ENCODE assay signal across 29 cellular contexts in the genomic region with DNA sequence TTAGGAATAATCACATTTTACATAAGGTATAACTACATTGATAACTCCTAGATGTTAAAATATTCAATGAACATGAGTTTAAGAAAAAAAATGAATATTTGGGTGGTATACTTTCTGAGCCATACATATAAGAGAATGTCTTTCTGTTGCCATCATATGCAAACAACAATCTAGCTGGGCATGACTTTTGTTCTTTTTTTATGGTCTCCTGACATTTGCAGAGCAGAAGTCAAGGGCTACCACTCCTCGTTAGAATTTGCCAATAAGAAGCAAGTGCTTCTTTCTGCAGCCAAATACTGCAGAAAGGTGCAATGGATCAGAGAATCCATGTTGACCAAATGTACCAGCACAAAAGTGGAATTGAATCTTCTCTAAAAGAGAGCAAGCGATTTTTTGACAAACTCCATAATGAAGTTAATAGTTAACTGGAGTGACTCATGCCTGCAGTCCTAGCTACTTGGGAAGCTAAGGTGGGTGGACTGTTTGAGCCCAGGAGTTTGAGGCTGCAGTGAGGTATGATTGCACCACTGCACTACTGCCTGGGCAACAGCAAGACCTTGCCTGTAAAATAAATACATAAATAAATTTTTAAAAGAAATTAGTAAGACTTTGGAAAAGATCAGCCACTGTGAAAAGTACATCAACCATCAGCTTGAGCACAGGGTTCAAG. TPM values are rescaled to one million over a fixed set of nuclear protein-coding genes. Genes with fewer than 3 reads are reported as not detected.
DNase-seq lines count a peak whose midpoint lies in the region; TF ChIP-seq lines count a peak whose summit lies in the region.
"Had no signal": no experiment of that assay in that cellular context is flagged by ENCODE, and none has a peak within 500 bp of the region (broad histone marks: within the 10 kb centered on the region; RNA-seq: fewer than 3 reads in every experiment).

No MANE protein-coding gene starts in this region.

- WGBS in liver = 34% methylated on average over 2 of the region's 2 CpGs

- intact Hi-C loops in activated T-helper 2 cell treated with anti-CD3 and anti-CD28 coated beads, Interferon-gamma antibody, Interleukin-2, Interleukin-4, amounts not matched to agents 10 μg/mL and 5 μg/mL and 100 μg/mL, durations not matched to agents 14 hours and 24 hours and 36 hours (cut with micrococcal nuclease) = no loop called here
- intact Hi-C loops in posterior cingulate gyrus (cut with DNase I) = no loop called here

- H3K36me3 Mint-ChIP-seq in activated T-helper 2 cell treated with anti-CD3 and anti-CD28 coated beads, Interferon-gamma antibody, Interleukin-2, Interleukin-4, amounts not matched to agents 10 μg/mL and 5 μg/mL and 100 μg/mL, durations not matched to agents 14 hours and 24 hours and 36 hours (ENCODE audit: low read depth) = no peaks in the 10 kb centered on the region

- H3K4me1 Mint-ChIP-seq in activated T-helper 2 cell treated with anti-CD3 and anti-CD28 coated beads, Interferon-gamma antibody, Interleukin-2, Interleukin-4, amounts not matched to agents 10 μg/mL and 5 μg/mL and 100 μg/mL, durations not matched to agents 14 hours and 24 hours and 36 hours (ENCODE audit: low read depth) = no peaks in the 10 kb centered on the region
- H3K4me1 Mint-ChIP-seq: naive B cell; stimulated activated naive CD8-positive, alpha-beta T cell treated with anti-CD3 and anti-CD28 coated beads, Interleukin-15, amount 100 ng/mL, for 72 hours had no signal

- H3K4me2 ChIP-seq in OCI-LY3 (ENCODE audit: low read length) = peak overlapping the region; percentile 4; the same call in 1 of the 2 replicates
- H3K4me2 ChIP-seq: BLaER1 had no signal

- H4K20me1 ChIP-seq in OCI-LY3 (ENCODE audit: insufficient read depth, low read length) = no peaks in the 10 kb centered on the region
- H4K20me1 ChIP-seq: BLaER1 had no signal

- H3K36me3 ChIP-seq in OCI-LY3 (replicated peaks; ENCODE audit: low read depth, low read length) (no peaks in the 10 kb centered on the region), liver (ENCODE audit: control insufficient read depth in 4 of 4, insufficient read depth in 3 of 4, low read depth in 1 of 4, low read length in 3 of 4) (no peaks in the 10 kb centered on the region)
- H3K36me3 ChIP-seq: ascending aorta, BLaER1, esophagus squamous epithelium, gastroesophageal sphincter had no signal

- H3K4me1 ChIP-seq in OCI-LY3 (ENCODE audit: low read length) = no peaks in the 10 kb centered on the region
- no peaks in the 10 kb centered on the region for H3K4me1 ChIP-seq in liver (ENCODE audit: control insufficient read depth in 4 of 4, insufficient read depth in 4 of 4, low read length in 3 of 4)
- H3K4me1 ChIP-seq: ascending aorta, esophagus squamous epithelium, gastroesophageal sphincter had no signal

- H3K27me3 ChIP-seq in OCI-LY3 (ENCODE audit: low read depth, low read length) = no peaks in the 10 kb centered on the region
- H3K27me3 ChIP-seq in liver (ENCODE audit: control insufficient read depth in 4 of 4, insufficient read depth in 4 of 4, low read length in 3 of 4) = no peaks in the 10 kb centered on the region
- H3K27me3 ChIP-seq: ascending aorta, BLaER1, esophagus squamous epithelium, gastroesophageal sphincter had no signal

- no peaks in the 10 kb centered on the region for H3K9me3 Mint-ChIP-seq in activated T-helper 2 cell treated with anti-CD3 and anti-CD28 coated beads, Interferon-gamma antibody, Interleukin-2, Interleukin-4, amounts not matched to agents 10 μg/mL and 5 μg/mL and 100 μg/mL, durations not matched to agents 14 hours and 24 hours and 36 hours
- H3K9me3 Mint-ChIP-seq: activated T-cell treated with anti-CD3 and anti-CD28 coated beads, Interleukin-2, amount 50 U/mL, for 24 hours; naive B cell; stimulated activated naive CD8-positive, alpha-beta T cell treated with anti-CD3 and anti-CD28 coated beads, Interleukin-15, amount 100 ng/mL, for 72 hours had no signal

- no peak overlapping the region for H3K9ac ChIP-seq in OCI-LY3 (ENCODE audit: low read length)
- H3K9ac ChIP-seq in liver (ENCODE audit: low read depth in 1 of 2, low read length in 2 of 2) = no peak overlapping the region
- H3K9ac ChIP-seq: BLaER1 had no signal

- DNase-seq in COLO668 (lab: John Stamatoyannopoulos, UW; ENCODE audit: unreplicated experiment) = peak; percentile 5
- peak; percentile 43 for DNase-seq in epithelial cell of esophagus (ENCODE audit: low read depth)
- DNase-seq in GOT3 (lab: John Stamatoyannopoulos, UW) = no peak
- no peak for DNase-seq in epidermal melanocyte (ENCODE audit: insufficient read length, low spot score)
- no peak for DNase-seq in activated T-helper 2 cell treated with anti-CD3 and anti-CD28 coated beads, Interferon-gamma antibody, Interleukin-2, Interleukin-4, amounts not matched to agents 10 μg/mL and 5 μg/mL and 100 μg/mL, durations not matched to agents 14 hours and 24 hours and 36 hours (ENCODE audit: low spot score)
- no peak for DNase-seq in posterior cingulate gyrus
- DNase-seq: activated CD4-positive, CD25-positive, alpha-beta regulatory T cell treated with anti-CD3 and anti-CD28 coated beads, Interleukin-2, amount 50 U/mL, for 72 hours; activated CD8-positive, alpha-beta T cell treated with anti-CD3 and anti-CD28 coated beads, Interleukin-2, amount 10 ng/mL, durations not matched to agents 7 days and 5 days; activated naive CD4-positive, alpha-beta T cell treated with Interleukin-2 at 50 U/mL for 16 hours; activated T-cell treated with anti-CD3 and anti-CD28 coated beads, Interleukin-2, amount 50 U/mL, for 24 hours; effector CD8-positive, alpha-beta T cell; esophagus squamous epithelium; H7; mesendoderm; naive B cell; NCI-H1048; NCI-H187 treated with DMSO at 0.1 percent for 48 hours; NCI-H345; nucleus accumbens; OCI-M1; Right ventricle myocardium superior; stimulated activated CD4-positive, alpha-beta T cell treated with anti-CD3 and anti-CD28 coated beads, Interleukin-4, amount 100 ng/mL, for 4 hours; stimulated activated naive CD8-positive, alpha-beta T cell treated with anti-CD3 and anti-CD28 coated beads, Interleukin-15, amount 100 ng/mL, for 72 hours; trophoblast cell had no signal

- H3K27ac ChIP-seq in OCI-LY3 (ENCODE audit: low read length) = no peak overlapping the region
- H3K27ac ChIP-seq in liver (ENCODE audit: low read depth in 1 of 2, low read length in 2 of 2) = no peak overlapping the region
- H3K27ac ChIP-seq: ascending aorta, BLaER1, esophagus squamous epithelium, gastroesophageal sphincter had no signal

- H2AFZ ChIP-seq in OCI-LY3 (ENCODE audit: low read depth, low read length) = no peak overlapping the region

- no peak overlapping the region for H3K27ac Mint-ChIP-seq in activated T-helper 2 cell treated with anti-CD3 and anti-CD28 coated beads, Interferon-gamma antibody, Interleukin-2, Interleukin-4, amounts not matched to agents 10 μg/mL and 5 μg/mL and 100 μg/mL, durations not matched to agents 14 hours and 24 hours and 36 hours
- H3K27ac Mint-ChIP-seq: activated CD8-positive, alpha-beta T cell treated with anti-CD3 and anti-CD28 coated beads, Interleukin-2, amount 10 ng/mL, durations not matched to agents 7 days and 5 days; activated T-cell treated with anti-CD3 and anti-CD28 coated beads, Interleukin-2, amount 50 U/mL, for 24 hours; naive B cell; stimulated activated naive CD8-positive, alpha-beta T cell treated with anti-CD3 and anti-CD28 coated beads, Interleukin-15, amount 100 ng/mL, for 72 hours had no signal

- no peaks in the 10 kb centered on the region for H3K79me2 ChIP-seq in OCI-LY3 (ENCODE audit: low read length)

- no peak overlapping the region for H3K4me3 Mint-ChIP-seq in activated T-helper 2 cell treated with anti-CD3 and anti-CD28 coated beads, Interferon-gamma antibody, Interleukin-2, Interleukin-4, amounts not matched to agents 10 μg/mL and 5 μg/mL and 100 μg/mL, durations not matched to agents 14 hours and 24 hours and 36 hours (ENCODE audit: low read depth)
- H3K4me3 Mint-ChIP-seq: activated CD8-positive, alpha-beta T cell treated with anti-CD3 and anti-CD28 coated beads, Interleukin-2, amount 10 ng/mL, durations not matched to agents 7 days and 5 days; activated T-cell treated with anti-CD3 and anti-CD28 coated beads, Interleukin-2, amount 50 U/mL, for 24 hours; naive B cell; stimulated activated naive CD8-positive, alpha-beta T cell treated with anti-CD3 and anti-CD28 coated beads, Interleukin-15, amount 100 ng/mL, for 72 hours had no signal

- H3K4me3 ChIP-seq in OCI-LY3 (ENCODE audit: low read length) (no peak overlapping the region), epithelial cell of esophagus (ENCODE audit: low read length) (no peak overlapping the region), liver (ENCODE audit: low read depth in 1 of 3, low read length in 3 of 3) (no peak overlapping the region)
- H3K4me3 ChIP-seq: ascending aorta, BLaER1, esophagus squamous epithelium, gastroesophageal sphincter had no signal

- TF ChIP-seq CTCF in OCI-LY3 (IDR thresholded peaks at IDR 0.05; ENCODE audit: low read depth, low read length) = no peak
- no peak for TF ChIP-seq CTCF in epithelial cell of esophagus (IDR thresholded peaks at IDR 0.05; ENCODE audit: insufficient read depth, low read depth, low read length, missing control alignments)
- TF ChIP-seq CTCF in liver (IDR thresholded peaks at IDR 0.05; ENCODE audit: low read depth, low read length, missing input control) = no peak

- TF ChIP-seq RAD21 in liver (IDR thresholded peaks at IDR 0.05) = peak in 1 of 2 donors; percentile 25

- H3K27me3 Mint-ChIP-seq in activated T-helper 2 cell treated with anti-CD3 and anti-CD28 coated beads, Interferon-gamma antibody, Interleukin-2, Interleukin-4, amounts not matched to agents 10 μg/mL and 5 μg/mL and 100 μg/mL, durations not matched to agents 14 hours and 24 hours and 36 hours (ENCODE audit: low read depth) = no peaks in the 10 kb centered on the region
- H3K27me3 Mint-ChIP-seq: activated T-cell treated with anti-CD3 and anti-CD28 coated beads, Interleukin-2, amount 50 U/mL, for 24 hours; naive B cell; stimulated activated naive CD8-positive, alpha-beta T cell treated with anti-CD3 and anti-CD28 coated beads, Interleukin-15, amount 100 ng/mL, for 72 hours had no signal

- H3K9me3 ChIP-seq in OCI-LY3 (ENCODE audit: insufficient read depth, low read length) (no peaks in the 10 kb centered on the region), liver (ENCODE audit: control insufficient read depth in 4 of 4, low read length in 3 of 4) (no peaks in the 10 kb centered on the region)
- H3K9me3 ChIP-seq: ascending aorta, esophagus squamous epithelium, gastroesophageal sphincter had no signal

TF ChIP-seq in liver, 16 proteins besides CTCF, POLR2A, EP300 and RAD21 (continues in another document):
- TF ChIP-seq JUND (IDR thresholded peaks at IDR 0.05) = peak; percentile 89 to 92

RNA-seq across cellular contexts. Expression of gene CCDC91, which starts 25.5 kb away (rescaled TPM):
- total RNA-seq in liver = 10 to 100 TPM; 15.4 to 29.0 TPM
- 10 to 100 TPM in 1 of 2 donors, 1 to 10 TPM in 1; 8.4 to 14.9 TPM for polyA plus RNA-seq in liver
- total RNA-seq in activated T-helper 2 cell treated with anti-CD3 and anti-CD28 coated beads, Interferon-gamma antibody, Interleukin-2, Interleukin-4, amounts not matched to agents 10 μg/mL and 5 μg/mL and 100 μg/mL, durations not matched to agents 14 hours and 24 hours and 36 hours = 13.1 and 13.7 TPM in 2 replicates

Comparison
In these comparisons a context has a peak if more than half of its experiments do, and no peak if none do; other contexts are left out.
1. DNase-seq: peak in COLO668 (single experiment) and epithelial cell of esophagus (single experiment); none in GOT3 (single experiment), epidermal melanocyte (single experiment), activated T-helper 2 cell treated with anti-CD3 and anti-CD28 coated beads, Interferon-gamma antibody, Interleukin-2, Interleukin-4, amounts not matched to agents 10 μg/mL and 5 μg/mL and 100 μg/mL, durations not matched to agents 14 hours and 24 hours and 36 hours (single experiment) and posterior cingulate gyrus (0 of 10).